Comparison of ENCODE assay signal across 14 cellular contexts in genomic region chr13:82088781-82089180, GRCh38.
DNase-seq lines count a peak whose midpoint lies in the region; ATAC-seq and TF ChIP-seq lines count a peak whose summit lies in the region.
"Had no signal": no experiment of that assay in that cellular context is flagged by ENCODE, and none has a peak within 500 bp of the region (broad histone marks: within the 10 kb centered on the region; RNA-seq: fewer than 3 reads in every experiment).

No MANE protein-coding gene starts in this region.

- peaks cover 1% of the 10 kb centered on the region for H3K9me3 Mint-ChIP-seq in progenitor cell of endocrine pancreas (ENCODE audit: low read depth)

- no peak overlapping the region for H3K27ac Mint-ChIP-seq in progenitor cell of endocrine pancreas
- H3K27ac Mint-ChIP-seq: CD4-positive, CD25-positive, alpha-beta regulatory T cell had no signal

- no peak overlapping the region for H3K4me3 Mint-ChIP-seq in progenitor cell of endocrine pancreas (ENCODE audit: low read depth)
- H3K4me3 Mint-ChIP-seq: CD4-positive, CD25-positive, alpha-beta regulatory T cell had no signal

- peaks cover 2% of the 10 kb centered on the region for H3K4me1 Mint-ChIP-seq in progenitor cell of endocrine pancreas (ENCODE audit: low read depth)
- H3K4me1 Mint-ChIP-seq: CD4-positive, CD25-positive, alpha-beta regulatory T cell had no signal

- no peaks in the 10 kb centered on the region for H3K4me1 ChIP-seq in psoas muscle
- H3K4me1 ChIP-seq: BE2C, Caco-2 had no signal

- TF ChIP-seq CTCF in epithelial cell of esophagus (IDR thresholded peaks at IDR 0.05; ENCODE audit: insufficient read depth, low read depth, low read length, missing control alignments) (no peak), psoas muscle (IDR thresholded peaks at IDR 0.05) (no peak), progenitor cell of endocrine pancreas (IDR thresholded peaks at IDR 0.05; ENCODE audit: unreplicated experiment) (no peak)

- no peaks in the 10 kb centered on the region for H3K9me3 ChIP-seq in psoas muscle
- H3K9me3 ChIP-seq: BE2C, Caco-2 had no signal

- H3K27me3 Mint-ChIP-seq in progenitor cell of endocrine pancreas: no peaks in the 10 kb centered on the region
- H3K27me3 Mint-ChIP-seq: CD4-positive, CD25-positive, alpha-beta regulatory T cell had no signal

- DNase-seq in HS-5 (ENCODE audit: low read depth): peak; percentile 32
- peak; percentile 9 for DNase-seq in epithelial cell of esophagus (ENCODE audit: low read depth)
- peak; percentile 24 for DNase-seq in iris pigment epithelial cell (ENCODE audit: low read depth)
- no peak for DNase-seq in psoas muscle
- DNase-seq in progenitor cell of endocrine pancreas (ENCODE audit: low spot score, unreplicated experiment): no peak
- no peak for DNase-seq in left cardiac atrium
- DNase-seq: ACHN; BE2C; C1 segment of cervical spinal cord; Caco-2; CD4-positive, CD25-positive, alpha-beta regulatory T cell; GF-D8; GOT3; H7 had no signal

- intact Hi-C loops in psoas muscle (cut with DNase I): no loop called here
- intact Hi-C loops in left cardiac atrium (cut with DNase I): no loop called here

- no peaks in the 10 kb centered on the region for H3K36me3 Mint-ChIP-seq in progenitor cell of endocrine pancreas (ENCODE audit: insufficient read depth)
- H3K36me3 Mint-ChIP-seq: CD4-positive, CD25-positive, alpha-beta regulatory T cell had no signal

- no peaks in the 10 kb centered on the region for H3K36me3 ChIP-seq in psoas muscle (ENCODE audit: insufficient read depth in 1 of 2, low read depth in 1 of 2)
- H3K36me3 ChIP-seq: BE2C had no signal

- H3K4me3 ChIP-seq in epithelial cell of esophagus (ENCODE audit: low read length) (no peak overlapping the region), psoas muscle (no peak overlapping the region)

- whole genome bisulfite sequencing in psoas muscle, 3 donors: 23 to 66% (median 39%) methylated on average over 1 of the region's 1 CpG

- no peak overlapping the region for H3K27ac ChIP-seq in psoas muscle

- no peaks in the 10 kb centered on the region for H3K27me3 ChIP-seq in psoas muscle (ENCODE audit: insufficient read depth in 3 of 3, low read length in 2 of 3)
- H3K27me3 ChIP-seq: BE2C had no signal

- ATAC-seq in psoas muscle (no peak), left cardiac atrium (no peak)

Comparison
In these comparisons a context has a peak if more than half of its experiments do, and no peak if none do; other contexts are left out.
1. DNase-seq: peak in HS-5 (single experiment), epithelial cell of esophagus (single experiment) and iris pigment epithelial cell (single experiment); none in psoas muscle (0 of 2), progenitor cell of endocrine pancreas (single experiment) and left cardiac atrium (single experiment).